In genomic region chr17:13635951-13636350, GRCh38 we compare ENCODE assay signal across 30 cellular contexts. TPM values are rescaled to one million over a fixed set of nuclear protein-coding genes. Genes with fewer than 3 reads are reported as not detected.
DNase-seq lines count a peak whose midpoint lies in the region; ATAC-seq, FAIRE-seq and TF ChIP-seq lines count a peak whose summit lies in the region.
"Had no signal": no experiment of that assay in that cellular context is flagged by ENCODE, and none has a peak within 500 bp of the region (broad histone marks: within the 10 kb centered on the region; RNA-seq: fewer than 3 reads in every experiment).

No MANE protein-coding gene starts in this region.

- FAIRE-seq in K562 (lab: Jason Lieb, UNC) = no peak
- FAIRE-seq: endothelial cell of umbilical vein, HTR-8/SVneo, small intestine had no signal

- H3K4me3 ChIP-seq in K562 = no peak overlapping the region
- no peak overlapping the region for H3K4me3 ChIP-seq in prostate gland
- H3K4me3 ChIP-seq: GM23338, ovary, suprapubic skin, upper lobe of right lung had no signal

- no peaks in the 10 kb centered on the region for H4K20me1 ChIP-seq in K562 (replicated peaks; ENCODE audit: control insufficient read depth, insufficient read depth, low read length)

- H3K36me3 ChIP-seq in K562 (ENCODE audit: control insufficient read depth, insufficient read depth, low read length) = no peaks in the 10 kb centered on the region
- H3K36me3 ChIP-seq in prostate gland = no peaks in the 10 kb centered on the region
- H3K36me3 ChIP-seq: brain microvascular endothelial cell, ovary, suprapubic skin, upper lobe of right lung had no signal

- CTCF ChIA-PET in K562 (lab: Yijun Ruan, JAX; ENCODE audit: low intra/inter-chr PET ratio) = no interaction called here

- no peak overlapping the region for H3K4me2 ChIP-seq in K562 (ENCODE audit: insufficient read depth, low read length)
- H3K4me2 ChIP-seq: GM23338 had no signal

- no peak overlapping the region for H3K9ac ChIP-seq in K562 (ENCODE audit: insufficient read depth in 1 of 2, low read depth in 2 of 2, low read length in 2 of 2)

- POLR2A ChIA-PET in K562 (lab: Yijun Ruan, JAX) = interaction anchor here (0.6 to 0.8 kb wide), 2 partner anchors 12 to 1540 kb away, joined by 3 read pairs; no protein-coding TSS in a partner anchor

- no TSS peak for BruUV-seq in K562 (replicated peaks; lab: Mats Ljungman, UMichigan)

- H3K27ac ChIP-seq in K562 (ENCODE audit: extremely low read depth, low read depth, low read length) (no peak overlapping the region), prostate gland (no peak overlapping the region)
- H3K27ac ChIP-seq: brain microvascular endothelial cell, ovary, suprapubic skin, upper lobe of right lung had no signal

- no peaks in the 10 kb centered on the region for H3K9me3 ChIP-seq in K562 (replicated peaks; ENCODE audit: control insufficient read depth, insufficient read depth, low read depth, low read length)
- H3K9me3 ChIP-seq in prostate gland = no peaks in the 10 kb centered on the region
- H3K9me3 ChIP-seq: ovary, suprapubic skin, upper lobe of right lung had no signal

- no peak for TF ChIP-seq RAD21 in K562 (CRISPR knock-in tag; conservative IDR thresholded peaks at IDR 0.05 in 1 of 2, IDR thresholded peaks at IDR 0.05 in 1 of 2)

- 0% methylated on average over 5 of the region's 5 CpGs for WGBS in K562 (ENCODE audit: insufficient coverage, low coverage, missing lambda C conversion rate)
- WGBS in prostate gland = 66% methylated on average over 5 of the region's 5 CpGs

- no peak overlapping the region for H2AFZ ChIP-seq in K562 (ENCODE audit: low read depth, low read length)
- H2AFZ ChIP-seq: GM23338 had no signal

- peaks cover 0 to 8% of the 10 kb centered on the region in 2 experiments; a peak in 2 of 5 replicates for H3K4me1 ChIP-seq in K562 (replicated peaks in 1 of 2; ENCODE audit: control insufficient read depth in 2 of 2, insufficient read depth in 2 of 2, low read length in 2 of 2)
- no peaks in the 10 kb centered on the region for H3K4me1 ChIP-seq in prostate gland (replicated peaks)
- H3K4me1 ChIP-seq: suprapubic skin, upper lobe of right lung had no signal

- no peak for TF ChIP-seq EP300 in K562 (IDR thresholded peaks at IDR 0.05; ENCODE audit: low read length)

- TF ChIP-seq POLR2A in K562 (conservative IDR thresholded peaks at IDR 0.05) = no peak
- no peak for TF ChIP-seq POLR2A in prostate gland (IDR thresholded peaks at IDR 0.05)

- ATAC-seq in K562 (no peak), GM18868 (IDR thresholded peaks at IDR 0.05; ENCODE audit: unreplicated experiment) (no peak), HG03354 (IDR thresholded peaks at IDR 0.05; ENCODE audit: poor library complexity, severe bottlenecking, unreplicated experiment) (no peak)
- ATAC-seq: activated T-cell treated with anti-CD3 and anti-CD28 coated beads, Interleukin-2, amount 50 U/mL, for 72 hours; GM23338; Right ventricle myocardium inferior; T-helper 17 cell; upper lobe of right lung had no signal

- intact Hi-C loops in K562 (cut with micrococcal nuclease) (no loop called here), prostate gland (cut with DNase I) (no loop called here)

- in situ Hi-C loops in K562 (cut with MboI) = no loop called here

- H3K9me1 ChIP-seq in K562 (ENCODE audit: control insufficient read depth, insufficient read depth, low read length) = no peaks in the 10 kb centered on the region

- H3K27me3 ChIP-seq in K562 (ENCODE audit: control insufficient read depth in 2 of 2, insufficient read depth in 2 of 2, low read length in 2 of 2) (no peaks in the 10 kb centered on the region; a peak in 3 of 5 replicates), prostate gland (replicated peaks; ENCODE audit: insufficient read depth) (no peaks in the 10 kb centered on the region)
- H3K27me3 ChIP-seq: brain microvascular endothelial cell, ovary, suprapubic skin, upper lobe of right lung had no signal

- TF ChIP-seq CTCF in K562 (IDR thresholded peaks at IDR 0.05 in 2 of 3, conservative IDR thresholded peaks at IDR 0.05 in 1 of 3; ENCODE audit: insufficient read depth in 2 of 3, low read depth in 1 of 3, low read length in 3 of 3) (no peak), prostate gland (IDR thresholded peaks at IDR 0.05) (no peak)

- no peaks in the 10 kb centered on the region for H3K79me2 ChIP-seq in K562 (ENCODE audit: control insufficient read depth, insufficient read depth, low read length)

- DNase-seq in CD1c-positive myeloid dendritic cell (ENCODE audit: extremely low spot score) = peak; percentile 5
- DNase-seq in NCI-H226 = peak; percentile 93
- DNase-seq in K562 (ENCODE audit: extremely low read depth in 1 of 4, low spot score in 3 of 4) = no peak
- peak; percentile 59 for DNase-seq in iris pigment epithelial cell (ENCODE audit: low read depth)
- DNase-seq in DMS 273 treated with DMSO at 0.1 percent for 48 hours (lab: John Stamatoyannopoulos, UW) = no peak
- no peak for DNase-seq in prostate gland (ENCODE audit: low spot score)
- DNase-seq: activated CD4-positive, alpha-beta T cell treated with anti-CD3 and anti-CD28 coated beads, Interleukin-2, amount 50 U/mL, for 48 hours; activated CD4-positive, CD25-positive, alpha-beta regulatory T cell treated with anti-CD3 and anti-CD28 coated beads, Interleukin-2, amount 50 U/mL, for 72 hours; activated naive CD4-positive, alpha-beta T cell; activated T-cell treated with anti-CD3 and anti-CD28 coated beads, Interleukin-2, amount 50 U/mL, for 72 hours; brain microvascular endothelial cell; DMS79 treated with DMSO at 0.1 percent for 48 hours; GDM1; HFFc6; NCI-H1694; nephron progenitor cell; ovary; retina; small intestine; stimulated activated naive CD4-positive, alpha-beta T cell treated with Interleukin-2 at 50 U/mL for 16 hours; T-helper 17 cell; upper lobe of right lung had no signal

TF ChIP-seq in K562, 482 proteins besides CTCF, POLR2A, EP300 and RAD21:
- no peak for TF ChIP-seq U2AF1 (optimal IDR thresholded peaks at IDR 0.05; ENCODE audit: low read depth, low read length)
- peak; percentile 35; the same call in 1 of the 2 replicates for TF ChIP-seq CEBPB (tag; IDR thresholded peaks at IDR 0.05)
TF ChIP-seq in K562: peak in this region for 1.

RNA-seq across cellular contexts. Expression of gene HS3ST3A1, which starts 34.2 kb away (rescaled TPM):
- total RNA-seq in K562 (2011; cell fraction: chromatin; rRNA removed; ENCODE audit: low replicate concordance) = 3.4 and 11.5 TPM in 2 replicates
- 17.2 and 19.7 TPM in 2 replicates for total RNA-seq in K562 (2011; cell fraction: nucleolus; rRNA removed)
- 7.4 and 8.5 TPM in 2 replicates for total RNA-seq in K562 (2011; cell fraction: nucleoplasm; rRNA removed)
- total RNA-seq in K562 (2014; rRNA removed) (14.8 and 18.5 TPM in 2 replicates), K562 (2014; rRNA removed; fragmentation: Illumina TruSeq; extraction: Trizol) (1.2 and 1.5 TPM in 2 replicates), K562 (2015; rRNA removed; fragmentation: Illumina TruSeq; extraction: Trizol) (8.0 and 8.1 TPM in 2 replicates), K562 (2021) (11.7 and 12.0 TPM in 2 replicates), prostate gland (10 to 100 TPM in 1 of 2 donors, 1 to 10 TPM in 1; 3.1 to 14.3 TPM)
- polyA plus RNA-seq in K562 (2011; rRNA removed) (2.3 TPM in 2 replicates), K562 (2014; fragmentation: Illumina TruSeq; extraction: Trizol) (1.7 and 9.6 TPM in 2 replicates), K562 (2014; fragmentation: Nextera tagmentation; extraction: Ambion mirVana) (under 1 TPM; 0.25 to 0.39 TPM), K562 (2014; rRNA removed) (6.6 and 9.1 TPM in 2 replicates)
- 5.0 and 13.1 TPM in 2 replicates for polyA plus RNA-seq in K562 (2011; cell fraction: cytosol; rRNA removed)
- polyA plus RNA-seq in K562 (2011; cell fraction: nucleus; rRNA removed) = 2.2 and 4.5 TPM in 2 replicates
- 5.5 and 6.8 TPM in 2 replicates for polyA plus RNA-seq in K562 (2012)
- 0.33 and 1.4 TPM in 2 replicates for polyA minus RNA-seq in K562 (2011; rRNA and poly(A)+ RNA removed)
- polyA minus RNA-seq in K562 (2011; cell fraction: cytosol; rRNA and poly(A)+ RNA removed) = 11.8 and 18.3 TPM in 2 replicates
- polyA minus RNA-seq in K562 (2011; cell fraction: nucleus; rRNA and poly(A)+ RNA removed) = 10.0 and 15.2 TPM in 2 replicates
- total RNA-seq: endothelial cell of umbilical vein had no signal
- polyA plus RNA-seq: CD14-positive monocyte, endothelial cell of umbilical vein had no signal

Comparison
In these comparisons a context has a peak if more than half of its experiments do, and no peak if none do; other contexts are left out.
1. DNase-seq: peak in CD1c-positive myeloid dendritic cell (single experiment), NCI-H226 (single experiment) and iris pigment epithelial cell (single experiment); none in K562 (0 of 4), DMS 273 treated with DMSO at 0.1 percent for 48 hours (single experiment) and prostate gland (single experiment).